In the genomic region with DNA sequence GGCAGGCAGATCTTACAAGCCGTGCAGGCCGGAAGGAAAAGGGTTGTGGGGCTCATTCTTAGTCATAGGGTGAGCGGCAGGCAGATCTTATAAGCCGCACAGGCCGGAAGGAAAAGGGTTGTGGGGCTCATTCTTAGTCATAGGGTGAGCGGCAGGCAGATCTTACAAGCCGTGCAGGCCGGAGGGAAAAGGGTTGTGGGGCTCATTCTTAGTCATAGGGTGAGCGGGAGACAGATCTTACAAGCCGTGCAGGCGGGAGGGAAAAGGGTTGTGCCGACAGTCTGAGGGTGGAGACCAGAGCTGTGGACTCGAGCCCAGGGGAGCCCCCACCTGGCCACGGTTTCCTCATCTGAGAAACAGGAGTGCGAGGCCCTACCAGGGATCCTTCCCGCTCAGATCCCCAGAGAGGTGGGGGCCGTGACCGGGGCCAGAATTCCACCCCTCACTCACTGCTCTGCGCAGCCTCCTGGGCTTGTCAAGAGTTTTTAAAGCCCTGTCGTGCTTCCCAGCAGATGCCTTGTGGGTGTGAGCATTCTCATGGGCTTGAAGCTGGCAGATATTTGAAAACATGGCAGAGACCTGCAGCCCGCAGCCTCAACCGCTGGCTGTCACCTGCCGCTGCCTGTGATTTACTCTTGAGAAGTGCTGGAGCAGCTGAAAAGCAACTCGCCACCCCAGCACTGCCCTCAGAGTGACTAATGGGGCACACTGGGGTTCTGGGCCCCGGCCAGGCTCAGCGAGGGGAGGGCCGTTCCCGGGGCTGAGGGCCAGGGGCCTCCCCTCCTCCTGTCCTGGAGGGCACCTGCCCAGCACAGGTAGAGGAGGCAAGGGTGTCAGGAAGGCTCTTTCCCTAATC, we compare ENCODE assay signal across 8 cellular contexts. TPM values are rescaled to one million over a fixed set of nuclear protein-coding genes. Genes with fewer than 3 reads are reported as not detected.
A peak's percentile ranks its signal among the peaks of the same experiment; 100 is the strongest.
DNase-seq lines count a peak whose midpoint lies in the region; ATAC-seq and TF ChIP-seq lines count a peak whose summit lies in the region.

No MANE protein-coding gene starts in this region.

- H3K27ac ChIP-seq in HUES48 (ENCODE audit: low read depth, low read length) (peak overlapping the region; percentile 78), suprapubic skin (peak overlapping the region; percentile 40), uterus (no peak overlapping the region)

- H3K36me3 ChIP-seq in BJ (ENCODE audit: control insufficient read depth, insufficient read depth, low read length): no peaks in the 10 kb centered on the region
- H3K36me3 ChIP-seq in HUES48 (ENCODE audit: control insufficient read depth, insufficient read depth, low read length): no peaks in the 10 kb centered on the region
- H3K36me3 ChIP-seq in suprapubic skin: no peaks in the 10 kb centered on the region
- H3K36me3 ChIP-seq in uterus: no peaks in the 10 kb centered on the region

- no peak overlapping the region for H3K4me3 ChIP-seq in BJ (ENCODE audit: low read depth, low read length)
- H3K4me3 ChIP-seq in HUES48 (ENCODE audit: low read depth, low read length): no peak overlapping the region
- H3K4me3 ChIP-seq in suprapubic skin: peak overlapping the region; percentile 28
- no peak overlapping the region for H3K4me3 ChIP-seq in uterus

- intact Hi-C loops in uterus (cut with DNase I; ENCODE audit: low total_unique reads): no loop called here

- POLR2A ChIA-PET in BJ (lab: Charles Lee): interaction anchor here (0.7 kb wide), 1 partner anchor 12 kb away, joined by 4 read pairs; no protein-coding TSS in a partner anchor

- H3K27ac Mint-ChIP-seq in chondrocyte (ENCODE audit: unreplicated experiment): peak overlapping the region; percentile 30
- H3K27ac Mint-ChIP-seq in natural killer cell treated with Interleukin-12 subunit alpha and Interleukin-12 subunit beta and Interleukin-15 and Interleukin-18, amount 100 ng/mL, for 72 hours: peak overlapping the region; percentile 88 to 95

- 30% methylated on average over 26 of the region's 28 CpGs for WGBS in suprapubic skin

- H3K27me3 Mint-ChIP-seq in chondrocyte (ENCODE audit: low read depth): peaks cover 10% of the 10 kb centered on the region
- peaks cover 0 to 4% of the 10 kb centered on the region in 2 donors for H3K27me3 Mint-ChIP-seq in natural killer cell treated with Interleukin-12 subunit alpha and Interleukin-12 subunit beta and Interleukin-15 and Interleukin-18, amount 100 ng/mL, for 72 hours

- TF ChIP-seq POLR2A in suprapubic skin (IDR thresholded peaks at IDR 0.05) (no peak), uterus (IDR thresholded peaks at IDR 0.05) (no peak)

- peaks cover 11% of the 10 kb centered on the region for H3K4me1 Mint-ChIP-seq in chondrocyte (ENCODE audit: low read depth)
- H3K4me1 Mint-ChIP-seq in natural killer cell treated with Interleukin-12 subunit alpha and Interleukin-12 subunit beta and Interleukin-15 and Interleukin-18, amount 100 ng/mL, for 72 hours (ENCODE audit: low read depth in 2 of 2): peaks cover 22 to 27% of the 10 kb centered on the region in 2 donors

- no peaks in the 10 kb centered on the region for H3K9me3 Mint-ChIP-seq in chondrocyte (ENCODE audit: low read depth)
- no peaks in the 10 kb centered on the region for H3K9me3 Mint-ChIP-seq in natural killer cell treated with Interleukin-12 subunit alpha and Interleukin-12 subunit beta and Interleukin-15 and Interleukin-18, amount 100 ng/mL, for 72 hours

- CTCF ChIA-PET in BJ (lab: Yijun Ruan, JAX): interaction anchor here (0.7 to 2.4 kb wide), 3 partner anchors 32 to 71 kb away, joined by 3 to 11 read pairs (median 5); a partner anchor contains a TSS

- H3K27me3 ChIP-seq in BJ (ENCODE audit: control insufficient read depth, insufficient read depth, low read length): no peaks in the 10 kb centered on the region
- H3K27me3 ChIP-seq in HUES48 (ENCODE audit: control insufficient read depth, insufficient read depth, low read length): no peaks in the 10 kb centered on the region
- H3K27me3 ChIP-seq in suprapubic skin: peaks cover 83% of the 10 kb centered on the region
- peaks cover 0 to 5% of the 10 kb centered on the region in 2 donors for H3K27me3 ChIP-seq in uterus

- peak overlapping the region; percentile 47 for H3K4me3 Mint-ChIP-seq in chondrocyte (ENCODE audit: unreplicated experiment)
- H3K4me3 Mint-ChIP-seq in natural killer cell treated with Interleukin-12 subunit alpha and Interleukin-12 subunit beta and Interleukin-15 and Interleukin-18, amount 100 ng/mL, for 72 hours: peak overlapping the region; percentile 94

- H3K4me1 ChIP-seq in HUES48 (ENCODE audit: control insufficient read depth, insufficient read depth, low read length) (peaks cover 7% of the 10 kb centered on the region; the same call in 1 of the 2 replicates), suprapubic skin (peaks cover 23% of the 10 kb centered on the region), uterus (no peaks in the 10 kb centered on the region)

- peak; percentile 66 for ATAC-seq in GM21423 (IDR thresholded peaks at IDR 0.05; ENCODE audit: unreplicated experiment)
- peak; percentile 87 to 88 for ATAC-seq in natural killer cell treated with Interleukin-12 subunit alpha and Interleukin-12 subunit beta and Interleukin-15 and Interleukin-18, amount 100 ng/mL, for 72 hours

- H3K9me3 ChIP-seq in HUES48 (ENCODE audit: control insufficient read depth, insufficient read depth, low read length) (no peaks in the 10 kb centered on the region), suprapubic skin (no peaks in the 10 kb centered on the region), uterus (no peaks in the 10 kb centered on the region)

- H3K9ac ChIP-seq in HUES48 (ENCODE audit: low read depth, low read length): no peak overlapping the region

- no peaks in the 10 kb centered on the region for H3K36me3 Mint-ChIP-seq in chondrocyte (ENCODE audit: low read depth)
- no peaks in the 10 kb centered on the region for H3K36me3 Mint-ChIP-seq in natural killer cell treated with Interleukin-12 subunit alpha and Interleukin-12 subunit beta and Interleukin-15 and Interleukin-18, amount 100 ng/mL, for 72 hours

- peak; percentile 59 for DNase-seq in BJ (ENCODE audit: low read depth)
- peak; percentile 74 for DNase-seq in activated CD4-positive, CD25-positive, alpha-beta regulatory T cell treated with anti-CD3 and anti-CD28 coated beads, Interleukin-2, amount 50 U/mL, for 16 hours (ENCODE audit: low read depth, low spot score)
- peak; percentile 77 for DNase-seq in chondrocyte (ENCODE audit: low spot score)
- peak; percentile 89 for DNase-seq in natural killer cell treated with Interleukin-12 subunit alpha and Interleukin-12 subunit beta and Interleukin-15 and Interleukin-18, amount 100 ng/mL, for 72 hours (ENCODE audit: low spot score)
- peak in 1 of 2 donors; percentile 72 for DNase-seq in suprapubic skin (ENCODE audit: low spot score in 2 of 2)
- no peak for DNase-seq in uterus

- no peak for TF ChIP-seq EP300 in suprapubic skin (IDR thresholded peaks at IDR 0.05)

- TF ChIP-seq CTCF in BJ (IDR thresholded peaks at IDR 0.05; ENCODE audit: insufficient read depth, low read depth, low read length): no peak
- TF ChIP-seq CTCF in chondrocyte (IDR thresholded peaks at IDR 0.05): no peak
- TF ChIP-seq CTCF in suprapubic skin (IDR thresholded peaks at IDR 0.05): no peak
- TF ChIP-seq CTCF in uterus (IDR thresholded peaks at IDR 0.05): no peak

RNA-seq across cellular contexts. Expression of a gene that starts 31.9 kb away (rescaled TPM):
- 0.01 and 0.05 TPM in 2 replicates for polyA plus RNA-seq in BJ (2011; rRNA removed)
- not detected in 2 replicates for polyA minus RNA-seq in BJ (2011; rRNA and poly(A)+ RNA removed)
- 0.10 TPM in 1 of 3 replicates, not detected in the others for total RNA-seq in chondrocyte
- total RNA-seq in natural killer cell treated with Interleukin-12 subunit alpha and Interleukin-12 subunit beta and Interleukin-15 and Interleukin-18, amount 100 ng/mL, for 72 hours: not detected
- total RNA-seq in suprapubic skin: under 1 TPM in 2 of 4 donors, not detected in 2; 0.16 to 0.55 TPM
- total RNA-seq in uterus: not detected

RNA-seq across cellular contexts. Expression of a gene that starts 55.8 kb away (rescaled TPM):
- 13.5 and 15.3 TPM in 2 replicates for polyA plus RNA-seq in BJ (2011; rRNA removed)
- 8.6 and 10.5 TPM in 2 replicates for polyA minus RNA-seq in BJ (2011; rRNA and poly(A)+ RNA removed)
- 9.5 to 10.4 TPM (median 10.3 TPM) in 3 replicates for total RNA-seq in chondrocyte
- 10 to 100 TPM; 14.4 to 19.3 TPM for total RNA-seq in natural killer cell treated with Interleukin-12 subunit alpha and Interleukin-12 subunit beta and Interleukin-15 and Interleukin-18, amount 100 ng/mL, for 72 hours
- total RNA-seq in suprapubic skin: 10 to 100 TPM in 3 of 4 donors, 1 to 10 TPM in 1; 10.0 to 13.3 (median 11.7) TPM
- total RNA-seq in uterus: 10 to 100 TPM in 2 of 4 donors, 1 to 10 TPM in 2; 2.6 to 19.1 (median 10.3) TPM

Comparison
In these comparisons a context has a peak if more than half of its experiments do, and no peak if none do; other contexts are left out.
1. DNase-seq: peak in BJ (single experiment), activated CD4-positive, CD25-positive, alpha-beta regulatory T cell treated with anti-CD3 and anti-CD28 coated beads, Interleukin-2, amount 50 U/mL, for 16 hours (single experiment), chondrocyte (single experiment) and natural killer cell treated with Interleukin-12 subunit alpha and Interleukin-12 subunit beta and Interleukin-15 and Interleukin-18, amount 100 ng/mL, for 72 hours (single experiment); none in uterus (0 of 2).
2. H3K27ac ChIP-seq: peak in HUES48 (single experiment) and suprapubic skin (single experiment); none in uterus (0 of 2).